In genomic region chr20:62644044-62644795, GRCh38 we compare ENCODE assay signal across 11 cellular contexts. TPM values are rescaled to one million over a fixed set of nuclear protein-coding genes. Genes with fewer than 3 reads are reported as not detected.
DNase-seq lines count a peak whose midpoint lies in the region; ATAC-seq and TF ChIP-seq lines count a peak whose summit lies in the region.
"Had no signal": no experiment of that assay in that cellular context is flagged by ENCODE, and none has a peak within 500 bp of the region (broad histone marks: within the 10 kb centered on the region; RNA-seq: fewer than 3 reads in every experiment).

No MANE protein-coding gene starts in this region.

- TF ChIP-seq POLR2A in transverse colon (IDR thresholded peaks at IDR 0.05) (peak; percentile 64), prostate gland (IDR thresholded peaks at IDR 0.05) (no peak)

- in situ Hi-C loops in transverse colon (cut with MboI; ENCODE audit: low pct_ligation_motif_present in 1 of 4, low pct_unique_long_range_greater_than_20kb in 1 of 4, low sequenced_read_pairs in 3 of 4), result no loop called here

- no peak overlapping the region for H3K9ac ChIP-seq in SK-N-MC (ENCODE audit: insufficient read length)

- H3K27ac ChIP-seq in heart right ventricle (peak overlapping the region in 8 of 10 donors; percentile 18 to 90 (median 56)), SK-N-MC (no peak overlapping the region), transverse colon (peak overlapping the region; percentile 59 to 92 (median 82)), prostate gland (no peak overlapping the region)

- no peak for TF ChIP-seq CTCF in heart right ventricle (IDR thresholded peaks at IDR 0.05)
- TF ChIP-seq CTCF in kidney epithelial cell (IDR thresholded peaks at IDR 0.05; ENCODE audit: insufficient read depth, low read length, poor library complexity, severe bottlenecking), result no peak
- TF ChIP-seq CTCF in transverse colon (IDR thresholded peaks at IDR 0.05), result no peak
- TF ChIP-seq CTCF in prostate gland (IDR thresholded peaks at IDR 0.05), result no peak

- H3K4me3 ChIP-seq in heart right ventricle (peak overlapping the region in 9 of 10 donors; percentile 55 to 72 (median 67)), SK-N-MC (peak overlapping the region; percentile 91; the same call in 1 of the 2 replicates), kidney epithelial cell (ENCODE audit: low read depth, low read length) (peak overlapping the region; percentile 77), transverse colon (peak overlapping the region in 1 of 4 donors; percentile 62), prostate gland (no peak overlapping the region)

- no peak for TF ChIP-seq EP300 in transverse colon (IDR thresholded peaks at IDR 0.05; ENCODE audit: low read depth)

- ATAC-seq in heart right ventricle (no peak), left ventricle myocardium superior (no peak), GM18519 (IDR thresholded peaks at IDR 0.05; ENCODE audit: low FRiP score, unreplicated experiment) (no peak)

- H3K9me3 ChIP-seq in heart right ventricle (no peaks in the 10 kb centered on the region), SK-N-MC (ENCODE audit: low read depth, low read length) (no peaks in the 10 kb centered on the region), transverse colon (no peaks in the 10 kb centered on the region), prostate gland (no peaks in the 10 kb centered on the region)

- WGBS in heart right ventricle, 2 donors, result 82 to 85% methylated on average over 23 of the region's 23 CpGs
- 57% methylated on average over 23 of the region's 23 CpGs; no CpG with 5 or more reads in 1 of the 2 donors for WGBS in transverse colon (ENCODE audit: low coverage in 1 of 2), 2 donors
- 79% methylated on average over 21 of the region's 23 CpGs for WGBS in prostate gland

- H3K4me1 ChIP-seq in heart right ventricle, result peaks cover 17 to 72% (median 57%) of the 10 kb centered on the region in 9 donors
- H3K4me1 ChIP-seq in transverse colon, result peaks cover 56 to 76% (median 69%) of the 10 kb centered on the region in 4 donors
- peaks cover 16% of the 10 kb centered on the region for H3K4me1 ChIP-seq in prostate gland (replicated peaks)

- H3K27me3 ChIP-seq in heart right ventricle, result peaks cover 0 to 43% (median 20%) of the 10 kb centered on the region in 7 donors
- no peaks in the 10 kb centered on the region for H3K27me3 ChIP-seq in kidney epithelial cell (ENCODE audit: control insufficient read depth, insufficient read depth, low read length)
- H3K27me3 ChIP-seq in transverse colon, result peaks cover 29% of the 10 kb centered on the region
- H3K27me3 ChIP-seq in prostate gland (replicated peaks; ENCODE audit: insufficient read depth), result no peaks in the 10 kb centered on the region

- intact Hi-C loops in heart right ventricle (cut with DNase I), result loop anchor here in 1 of 10 donors (10.0 kb wide), 1 partner anchor 501 kb away; no protein-coding TSS in a partner anchor
- intact Hi-C loops in left ventricle myocardium superior (cut with micrococcal nuclease), result no loop called here
- intact Hi-C loops in transverse colon (cut with DNase I; ENCODE audit: low total_unique reads), result no loop called here
- intact Hi-C loops in prostate gland (cut with DNase I), result no loop called here

- H3K36me3 ChIP-seq in heart right ventricle (no peaks in the 10 kb centered on the region), SK-N-MC (ENCODE audit: insufficient read depth, low read length) (no peaks in the 10 kb centered on the region; the same call in 1 of the 2 replicates), kidney epithelial cell (ENCODE audit: control insufficient read depth, insufficient read depth, low read length) (no peaks in the 10 kb centered on the region), transverse colon (no peaks in the 10 kb centered on the region), prostate gland (no peaks in the 10 kb centered on the region)

- DNase-seq in heart right ventricle (no peak), left ventricle myocardium superior (no peak), SK-N-MC (ENCODE audit: low read depth, low spot score) (no peak), kidney epithelial cell (ENCODE audit: low read depth) (no peak), transverse colon (peak; percentile 81), prostate gland (ENCODE audit: low spot score) (no peak), retina (no peak)
- DNase-seq: central memory CD4-positive, alpha-beta T cell; COR-L47; OCI-M1 had no signal

RNA-seq across cellular contexts. Expression of gene SLCO4A1, which starts 1.9 kb away (rescaled TPM):
- total RNA-seq in heart right ventricle (10 to 100 TPM in 3 of 10 donors, 1 to 10 TPM in 7; 1.5 to 34.3 (median 4.9) TPM), left ventricle myocardium superior (9.4 TPM), kidney epithelial cell (38.6 and 49.7 TPM in 2 replicates), transverse colon (100 to 1,000 TPM in 1 of 4 donors, 10 to 100 TPM in 3; 13.7 to 375 (median 60.0) TPM), prostate gland (10 to 100 TPM in 1 of 2 donors, 1 to 10 TPM in 1; 4.5 to 12.3 TPM)
- 10 to 100 TPM; 21.7 to 52.7 TPM for polyA plus RNA-seq in heart right ventricle

Comparison
In these comparisons a context has a peak if more than half of its experiments do, and no peak if none do; other contexts are left out.
1. H3K27ac ChIP-seq: peak in heart right ventricle (8 of 10) and transverse colon (4 of 4); none in SK-N-MC (single experiment) and prostate gland (0 of 2).
2. H3K4me3 ChIP-seq: peak in heart right ventricle (9 of 10), SK-N-MC (single experiment) and kidney epithelial cell (single experiment); none in prostate gland (0 of 2).